20 cellular contexts compared by ENCODE assay signal in genomic region chr7:70582921-70583895, GRCh38.
DNase-seq lines count a peak whose midpoint lies in the region; ATAC-seq and TF ChIP-seq lines count a peak whose summit lies in the region.
"Had no signal": no experiment of that assay in that cellular context is flagged by ENCODE, and none has a peak within 500 bp of the region (broad histone marks: within the 10 kb centered on the region; RNA-seq: fewer than 3 reads in every experiment).

No MANE protein-coding gene starts in this region.

- no peak for TF ChIP-seq CTCF in right lobe of liver (IDR thresholded peaks at IDR 0.05)

- peak; percentile 59 for DNase-seq in NCI-H1092 treated with DMSO at 0.1 percent for 48 hours (lab: John Stamatoyannopoulos, UW)
- no peak for DNase-seq in NCI-H1092 (lab: John Stamatoyannopoulos, UW)
- peak; percentile 50 for DNase-seq in SK-N-DZ (ENCODE audit: low spot score)
- peak; percentile 78 for DNase-seq in iPS-NIHi7 (ENCODE audit: extremely low spot score)
- DNase-seq in retina = peak; percentile 78
- no peak for DNase-seq in right lobe of liver
- no peak for DNase-seq in MG63
- DNase-seq: activated CD4-positive, alpha-beta memory T cell treated with anti-CD3 and anti-CD28 coated beads for 36 hours; activated T-cell treated with anti-CD3 and anti-CD28 coated beads, Interleukin-2, amount 50 U/mL, for 72 hours; C1 segment of cervical spinal cord; central memory CD4-positive, alpha-beta T cell; DND-41; effector memory CD4-positive, alpha-beta T cell; NCI-H446; occipital lobe; stimulated activated CD4-positive, alpha-beta T cell treated with anti-CD3 and anti-CD28 coated beads, Interleukin-4, amount 100 ng/mL, for 4 hours; SW 1271; thyroid gland had no signal

- WGBS in right lobe of liver (ENCODE audit: insufficient coverage, low coverage, low lambda C conversion rate, missing lambda C conversion rate) = 79% methylated on average over 17 of the region's 18 CpGs

- intact Hi-C loops in right lobe of liver (cut with DNase I) = no loop called here

- H3K4me3 ChIP-seq in right lobe of liver (no peak overlapping the region), MG63 (no peak overlapping the region)
- H3K4me3 ChIP-seq: thyroid gland had no signal

- H3K9me3 ChIP-seq in right lobe of liver (no peaks in the 10 kb centered on the region), MG63 (no peaks in the 10 kb centered on the region)
- H3K9me3 ChIP-seq: thyroid gland had no signal

- no peaks in the 10 kb centered on the region for H3K36me3 ChIP-seq in right lobe of liver
- H3K36me3 ChIP-seq in MG63 = no peaks in the 10 kb centered on the region
- H3K36me3 ChIP-seq: thyroid gland had no signal

- no peak for TF ChIP-seq POLR2A in right lobe of liver (IDR thresholded peaks at IDR 0.05)

- peaks cover 0 to 29% (median 12%) of the 10 kb centered on the region in 4 donors for H3K4me1 ChIP-seq in right lobe of liver
- H3K4me1 ChIP-seq: thyroid gland had no signal

- ATAC-seq in right lobe of liver = no peak
- ATAC-seq in HG02840 (IDR thresholded peaks at IDR 0.05; ENCODE audit: low FRiP score, unreplicated experiment) = no peak
- ATAC-seq: activated T-cell treated with anti-CD3 and anti-CD28 coated beads, Interleukin-2, amount 50 U/mL, for 72 hours had no signal

- no peak overlapping the region for H3K27ac ChIP-seq in right lobe of liver
- H3K27ac ChIP-seq: 22Rv1, thyroid gland had no signal

- H3K27me3 ChIP-seq in right lobe of liver (no peaks in the 10 kb centered on the region), MG63 (no peaks in the 10 kb centered on the region)
- H3K27me3 ChIP-seq: thyroid gland had no signal

Comparison
In these comparisons a context has a peak if more than half of its experiments do, and no peak if none do; other contexts are left out.
1. DNase-seq: peak in NCI-H1092 treated with DMSO at 0.1 percent for 48 hours (single experiment), SK-N-DZ (single experiment), iPS-NIHi7 (single experiment) and retina (single experiment); none in NCI-H1092 (single experiment), right lobe of liver (0 of 3) and MG63 (single experiment).